Comparison of ENCODE assay signal across 1 cellular context in the genomic region with DNA sequence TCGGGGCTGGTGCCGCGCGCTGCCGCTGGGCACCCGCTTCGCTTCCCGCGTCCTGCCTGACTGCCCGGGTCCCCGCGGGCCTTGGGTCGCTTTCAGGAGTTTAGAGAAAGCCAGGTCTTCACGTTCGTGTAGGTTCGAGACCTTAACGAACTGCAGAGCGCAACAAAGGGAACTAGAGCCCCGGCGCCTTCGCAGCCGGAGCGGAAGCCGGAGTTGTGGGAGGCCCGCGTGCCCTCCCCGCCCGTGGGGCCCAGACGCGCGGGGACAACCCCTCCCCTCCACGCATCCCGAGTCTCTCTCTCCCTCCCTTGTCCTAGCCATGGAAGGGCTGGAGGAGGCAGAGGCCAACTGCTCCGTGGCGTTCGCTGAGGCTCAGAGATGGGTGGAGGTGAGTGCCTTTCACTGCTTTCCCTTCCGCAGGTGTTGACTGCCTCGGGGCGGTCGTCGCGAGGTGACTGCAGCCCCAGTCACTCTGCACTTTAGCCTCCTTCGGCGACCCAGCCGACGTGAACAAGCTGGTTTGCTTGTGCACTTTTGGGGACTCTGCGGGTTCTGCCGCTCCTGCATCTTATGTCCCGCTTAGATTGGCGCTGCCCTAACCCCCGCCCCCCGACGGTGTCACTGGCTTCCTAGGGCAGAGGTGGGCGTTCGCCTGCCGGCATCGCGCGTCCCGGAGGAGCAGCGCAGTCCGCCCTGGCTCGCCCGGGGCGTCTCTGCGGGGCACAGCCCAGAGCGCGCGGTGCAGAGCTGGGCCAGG.
A peak's percentile ranks its signal among the peaks of the same experiment; 100 is the strongest.
TF ChIP-seq lines count a peak whose summit lies in the region.

No MANE protein-coding gene starts in this region.

TF ChIP-seq in HepG2, 621 proteins besides CTCF, POLR2A, EP300 and RAD21 (continued from another document and continues in another):
- TF ChIP-seq, protein P1, sequence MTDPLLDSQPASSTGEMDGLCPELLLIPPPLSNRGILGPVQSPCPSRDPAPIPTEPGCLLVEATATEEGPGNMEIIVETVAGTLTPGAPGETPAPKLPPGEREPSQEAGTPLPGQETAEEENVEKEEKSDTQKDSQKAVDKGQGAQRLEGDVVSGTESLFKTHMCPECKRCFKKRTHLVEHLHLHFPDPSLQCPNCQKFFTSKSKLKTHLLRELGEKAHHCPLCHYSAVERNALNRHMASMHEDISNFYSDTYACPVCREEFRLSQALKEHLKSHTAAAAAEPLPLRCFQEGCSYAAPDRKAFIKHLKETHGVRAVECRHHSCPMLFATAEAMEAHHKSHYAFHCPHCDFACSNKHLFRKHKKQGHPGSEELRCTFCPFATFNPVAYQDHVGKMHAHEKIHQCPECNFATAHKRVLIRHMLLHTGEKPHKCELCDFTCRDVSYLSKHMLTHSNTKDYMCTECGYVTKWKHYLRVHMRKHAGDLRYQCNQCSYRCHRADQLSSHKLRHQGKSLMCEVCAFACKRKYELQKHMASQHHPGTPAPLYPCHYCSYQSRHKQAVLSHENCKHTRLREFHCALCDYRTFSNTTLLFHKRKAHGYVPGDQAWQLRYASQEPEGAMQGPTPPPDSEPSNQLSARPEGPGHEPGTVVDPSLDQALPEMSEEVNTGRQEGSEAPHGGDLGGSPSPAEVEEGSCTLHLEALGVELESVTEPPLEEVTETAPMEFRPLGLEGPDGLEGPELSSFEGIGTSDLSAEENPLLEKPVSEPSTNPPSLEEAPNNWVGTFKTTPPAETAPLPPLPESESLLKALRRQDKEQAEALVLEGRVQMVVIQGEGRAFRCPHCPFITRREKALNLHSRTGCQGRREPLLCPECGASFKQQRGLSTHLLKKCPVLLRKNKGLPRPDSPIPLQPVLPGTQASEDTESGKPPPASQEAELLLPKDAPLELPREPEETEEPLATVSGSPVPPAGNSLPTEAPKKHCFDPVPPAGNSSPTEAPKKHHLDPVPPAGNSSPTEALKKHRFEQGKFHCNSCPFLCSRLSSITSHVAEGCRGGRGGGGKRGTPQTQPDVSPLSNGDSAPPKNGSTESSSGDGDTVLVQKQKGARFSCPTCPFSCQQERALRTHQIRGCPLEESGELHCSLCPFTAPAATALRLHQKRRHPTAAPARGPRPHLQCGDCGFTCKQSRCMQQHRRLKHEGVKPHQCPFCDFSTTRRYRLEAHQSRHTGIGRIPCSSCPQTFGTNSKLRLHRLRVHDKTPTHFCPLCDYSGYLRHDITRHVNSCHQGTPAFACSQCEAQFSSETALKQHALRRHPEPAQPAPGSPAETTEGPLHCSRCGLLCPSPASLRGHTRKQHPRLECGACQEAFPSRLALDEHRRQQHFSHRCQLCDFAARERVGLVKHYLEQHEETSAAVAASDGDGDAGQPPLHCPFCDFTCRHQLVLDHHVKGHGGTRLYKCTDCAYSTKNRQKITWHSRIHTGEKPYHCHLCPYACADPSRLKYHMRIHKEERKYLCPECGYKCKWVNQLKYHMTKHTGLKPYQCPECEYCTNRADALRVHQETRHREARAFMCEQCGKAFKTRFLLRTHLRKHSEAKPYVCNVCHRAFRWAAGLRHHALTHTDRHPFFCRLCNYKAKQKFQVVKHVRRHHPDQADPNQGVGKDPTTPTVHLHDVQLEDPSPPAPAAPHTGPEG (CRISPR knock-in tag; IDR thresholded peaks at IDR 0.05): 0 out of 2 replicates have a peak, but pooled peaks have one; percentile 7
- TF ChIP-seq POLR2AphosphoS5 (IDR thresholded peaks at IDR 0.05; ENCODE audit: low read depth, low read length) (no peak), ZNF891 (CRISPR knock-in tag; IDR thresholded peaks at IDR 0.05) (peak; percentile 9; the same call in 1 of the 2 replicates), MXI1 (IDR thresholded peaks at IDR 0.05; ENCODE audit: borderline replicate concordance, low read depth, low read length) (no peak), ZNF33B (CRISPR knock-in tag; IDR thresholded peaks at IDR 0.05) (0 out of 2 replicates have a peak, but pooled peaks have one; percentile 47), ZSCAN22 (CRISPR knock-in tag; IDR thresholded peaks at IDR 0.05) (no peak), CCDC6 (CRISPR knock-in tag; IDR thresholded peaks at IDR 0.05) (peak; percentile 42; the same call in 1 of the 2 replicates), THAP11 (CRISPR knock-in tag; IDR thresholded peaks at IDR 0.05) (no peak), FOXM1 (CRISPR knock-in tag; IDR thresholded peaks at IDR 0.05) (peak; percentile 72; the same call in 1 of the 2 replicates), KDM6A (CRISPR knock-in tag; IDR thresholded peaks at IDR 0.05; ENCODE audit: low read depth) (no peak), KDM2A (CRISPR knock-in tag; IDR thresholded peaks at IDR 0.05; ENCODE audit: borderline replicate concordance, low read depth) (peak; percentile 81), FOSL1 (CRISPR knock-in tag; IDR thresholded peaks at IDR 0.05; ENCODE audit: borderline replicate concordance) (no peak), RELA (CRISPR knock-in tag; IDR thresholded peaks at IDR 0.05) (no peak), ZNF264 (CRISPR knock-in tag; IDR thresholded peaks at IDR 0.05) (no peak), ZBTB7B (CRISPR knock-in tag; IDR thresholded peaks at IDR 0.05) (peak; percentile 42; the same call in 1 of the 2 replicates), ZFP90 (CRISPR knock-in tag; IDR thresholded peaks at IDR 0.05; ENCODE audit: borderline replicate concordance) (peak; percentile 57; the same call in 1 of the 2 replicates), JDP2 (CRISPR knock-in tag; IDR thresholded peaks at IDR 0.05; ENCODE audit: borderline replicate concordance) (no peak), REPIN1 (CRISPR knock-in tag; IDR thresholded peaks at IDR 0.05; ENCODE audit: borderline replicate concordance, low read depth) (no peak), ZNF790 (CRISPR knock-in tag; IDR thresholded peaks at IDR 0.05; ENCODE audit: borderline replicate concordance) (peak; percentile 83; the same call in 1 of the 2 replicates), ZNF589 (CRISPR knock-in tag; conservative IDR thresholded peaks at IDR 0.05) (no peak), ZNF484 (CRISPR knock-in tag; IDR thresholded peaks at IDR 0.05; ENCODE audit: borderline replicate concordance, low read depth) (0 out of 2 replicates have a peak, but pooled peaks have one; percentile 20), SALL2 (CRISPR knock-in tag; IDR thresholded peaks at IDR 0.05) (peak; percentile 47; the same call in 1 of the 2 replicates), RARA (CRISPR knock-in tag; IDR thresholded peaks at IDR 0.05) (no peak), RFXAP (CRISPR knock-in tag; IDR thresholded peaks at IDR 0.05; ENCODE audit: borderline replicate concordance) (no peak), ADNP (CRISPR knock-in tag; IDR thresholded peaks at IDR 0.05) (no peak), ZSCAN20 (CRISPR knock-in tag; IDR thresholded peaks at IDR 0.05; ENCODE audit: borderline replicate concordance) (no peak), MAZ (IDR thresholded peaks at IDR 0.05; ENCODE audit: borderline replicate concordance, low read depth, low read length) (no peak), MAZ (CRISPR knock-in tag; IDR thresholded peaks at IDR 0.05; ENCODE audit: low read depth) (peak; percentile 44; the same call in 1 of the 2 replicates), KDM3A (CRISPR knock-in tag; IDR thresholded peaks at IDR 0.05; ENCODE audit: low read depth) (no peak), KLF15 (CRISPR knock-in tag; IDR thresholded peaks at IDR 0.05; ENCODE audit: borderline replicate concordance) (no peak), SP1 (IDR thresholded peaks at IDR 0.05) (no peak), SP1 (CRISPR knock-in tag; IDR thresholded peaks at IDR 0.05) (no peak; the same call in 1 of the 2 replicates)
- TF ChIP-seq, protein P2, sequence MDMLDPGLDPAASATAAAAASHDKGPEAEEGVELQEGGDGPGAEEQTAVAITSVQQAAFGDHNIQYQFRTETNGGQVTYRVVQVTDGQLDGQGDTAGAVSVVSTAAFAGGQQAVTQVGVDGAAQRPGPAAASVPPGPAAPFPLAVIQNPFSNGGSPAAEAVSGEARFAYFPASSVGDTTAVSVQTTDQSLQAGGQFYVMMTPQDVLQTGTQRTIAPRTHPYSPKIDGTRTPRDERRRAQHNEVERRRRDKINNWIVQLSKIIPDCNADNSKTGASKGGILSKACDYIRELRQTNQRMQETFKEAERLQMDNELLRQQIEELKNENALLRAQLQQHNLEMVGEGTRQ (IDR thresholded peaks at IDR 0.05; ENCODE audit: low read depth, low read length): no peak
- TF ChIP-seq, protein P2 (CRISPR knock-in tag; IDR thresholded peaks at IDR 0.05; ENCODE audit: borderline replicate concordance): no peak
- TF ChIP-seq, protein P3, sequence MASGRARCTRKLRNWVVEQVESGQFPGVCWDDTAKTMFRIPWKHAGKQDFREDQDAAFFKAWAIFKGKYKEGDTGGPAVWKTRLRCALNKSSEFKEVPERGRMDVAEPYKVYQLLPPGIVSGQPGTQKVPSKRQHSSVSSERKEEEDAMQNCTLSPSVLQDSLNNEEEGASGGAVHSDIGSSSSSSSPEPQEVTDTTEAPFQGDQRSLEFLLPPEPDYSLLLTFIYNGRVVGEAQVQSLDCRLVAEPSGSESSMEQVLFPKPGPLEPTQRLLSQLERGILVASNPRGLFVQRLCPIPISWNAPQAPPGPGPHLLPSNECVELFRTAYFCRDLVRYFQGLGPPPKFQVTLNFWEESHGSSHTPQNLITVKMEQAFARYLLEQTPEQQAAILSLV (CRISPR knock-in tag; IDR thresholded peaks at IDR 0.05; ENCODE audit: borderline replicate concordance): peak; percentile 46
- TF ChIP-seq, protein P4, sequence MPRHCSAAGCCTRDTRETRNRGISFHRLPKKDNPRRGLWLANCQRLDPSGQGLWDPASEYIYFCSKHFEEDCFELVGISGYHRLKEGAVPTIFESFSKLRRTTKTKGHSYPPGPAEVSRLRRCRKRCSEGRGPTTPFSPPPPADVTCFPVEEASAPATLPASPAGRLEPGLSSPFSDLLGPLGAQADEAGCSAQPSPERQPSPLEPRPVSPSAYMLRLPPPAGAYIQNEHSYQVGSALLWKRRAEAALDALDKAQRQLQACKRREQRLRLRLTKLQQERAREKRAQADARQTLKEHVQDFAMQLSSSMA (CRISPR knock-in tag; IDR thresholded peaks at IDR 0.05): no peak
- TF ChIP-seq, protein P5, sequence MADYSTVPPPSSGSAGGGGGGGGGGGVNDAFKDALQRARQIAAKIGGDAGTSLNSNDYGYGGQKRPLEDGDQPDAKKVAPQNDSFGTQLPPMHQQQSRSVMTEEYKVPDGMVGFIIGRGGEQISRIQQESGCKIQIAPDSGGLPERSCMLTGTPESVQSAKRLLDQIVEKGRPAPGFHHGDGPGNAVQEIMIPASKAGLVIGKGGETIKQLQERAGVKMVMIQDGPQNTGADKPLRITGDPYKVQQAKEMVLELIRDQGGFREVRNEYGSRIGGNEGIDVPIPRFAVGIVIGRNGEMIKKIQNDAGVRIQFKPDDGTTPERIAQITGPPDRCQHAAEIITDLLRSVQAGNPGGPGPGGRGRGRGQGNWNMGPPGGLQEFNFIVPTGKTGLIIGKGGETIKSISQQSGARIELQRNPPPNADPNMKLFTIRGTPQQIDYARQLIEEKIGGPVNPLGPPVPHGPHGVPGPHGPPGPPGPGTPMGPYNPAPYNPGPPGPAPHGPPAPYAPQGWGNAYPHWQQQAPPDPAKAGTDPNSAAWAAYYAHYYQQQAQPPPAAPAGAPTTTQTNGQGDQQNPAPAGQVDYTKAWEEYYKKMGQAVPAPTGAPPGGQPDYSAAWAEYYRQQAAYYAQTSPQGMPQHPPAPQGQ (CRISPR knock-in tag; IDR thresholded peaks at IDR 0.05; ENCODE audit: borderline replicate concordance): peak; percentile 86; the same call in 1 of the 2 replicates
- TF ChIP-seq, protein P6, sequence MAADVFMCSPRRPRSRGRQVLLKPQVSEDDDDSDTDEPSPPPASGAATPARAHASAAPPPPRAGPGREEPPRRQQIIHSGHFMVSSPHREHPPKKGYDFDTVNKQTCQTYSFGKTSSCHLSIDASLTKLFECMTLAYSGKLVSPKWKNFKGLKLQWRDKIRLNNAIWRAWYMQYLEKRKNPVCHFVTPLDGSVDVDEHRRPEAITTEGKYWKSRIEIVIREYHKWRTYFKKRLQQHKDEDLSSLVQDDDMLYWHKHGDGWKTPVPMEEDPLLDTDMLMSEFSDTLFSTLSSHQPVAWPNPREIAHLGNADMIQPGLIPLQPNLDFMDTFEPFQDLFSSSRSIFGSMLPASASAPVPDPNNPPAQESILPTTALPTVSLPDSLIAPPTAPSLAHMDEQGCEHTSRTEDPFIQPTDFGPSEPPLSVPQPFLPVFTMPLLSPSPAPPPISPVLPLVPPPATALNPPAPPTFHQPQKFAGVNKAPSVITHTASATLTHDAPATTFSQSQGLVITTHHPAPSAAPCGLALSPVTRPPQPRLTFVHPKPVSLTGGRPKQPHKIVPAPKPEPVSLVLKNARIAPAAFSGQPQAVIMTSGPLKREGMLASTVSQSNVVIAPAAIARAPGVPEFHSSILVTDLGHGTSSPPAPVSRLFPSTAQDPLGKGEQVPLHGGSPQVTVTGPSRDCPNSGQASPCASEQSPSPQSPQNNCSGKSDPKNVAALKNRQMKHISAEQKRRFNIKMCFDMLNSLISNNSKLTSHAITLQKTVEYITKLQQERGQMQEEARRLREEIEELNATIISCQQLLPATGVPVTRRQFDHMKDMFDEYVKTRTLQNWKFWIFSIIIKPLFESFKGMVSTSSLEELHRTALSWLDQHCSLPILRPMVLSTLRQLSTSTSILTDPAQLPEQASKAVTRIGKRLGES (CRISPR knock-in tag; IDR thresholded peaks at IDR 0.05; ENCODE audit: borderline replicate concordance): no peak
- TF ChIP-seq, protein P7, sequence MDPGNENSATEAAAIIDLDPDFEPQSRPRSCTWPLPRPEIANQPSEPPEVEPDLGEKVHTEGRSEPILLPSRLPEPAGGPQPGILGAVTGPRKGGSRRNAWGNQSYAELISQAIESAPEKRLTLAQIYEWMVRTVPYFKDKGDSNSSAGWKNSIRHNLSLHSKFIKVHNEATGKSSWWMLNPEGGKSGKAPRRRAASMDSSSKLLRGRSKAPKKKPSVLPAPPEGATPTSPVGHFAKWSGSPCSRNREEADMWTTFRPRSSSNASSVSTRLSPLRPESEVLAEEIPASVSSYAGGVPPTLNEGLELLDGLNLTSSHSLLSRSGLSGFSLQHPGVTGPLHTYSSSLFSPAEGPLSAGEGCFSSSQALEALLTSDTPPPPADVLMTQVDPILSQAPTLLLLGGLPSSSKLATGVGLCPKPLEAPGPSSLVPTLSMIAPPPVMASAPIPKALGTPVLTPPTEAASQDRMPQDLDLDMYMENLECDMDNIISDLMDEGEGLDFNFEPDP (CRISPR knock-in tag; conservative IDR thresholded peaks at IDR 0.05): no peak
